In genomic region chr6:70380259-70380658, GRCh38 we compare ENCODE assay signal across 13 cellular contexts. TPM values are rescaled to one million over a fixed set of nuclear protein-coding genes. Genes with fewer than 3 reads are reported as not detected.
DNase-seq lines count a peak whose midpoint lies in the region; ATAC-seq, FAIRE-seq and TF ChIP-seq lines count a peak whose summit lies in the region.
"Had no signal": no experiment of that assay in that cellular context is flagged by ENCODE, and none has a peak within 500 bp of the region (broad histone marks: within the 10 kb centered on the region; RNA-seq: fewer than 3 reads in every experiment).

No MANE protein-coding gene starts in this region.

- peaks cover 17% of the 10 kb centered on the region; the same call in 1 of the 2 replicates for H3K4me1 ChIP-seq in HepG2 (ENCODE audit: insufficient read depth, low read length)
- H3K4me1 ChIP-seq in right lobe of liver, result no peaks in the 10 kb centered on the region
- H3K4me1 ChIP-seq in right atrium auricular region, result no peaks in the 10 kb centered on the region
- no peaks in the 10 kb centered on the region for H3K4me1 ChIP-seq in CD8-positive, alpha-beta memory T cell (ENCODE audit: insufficient read depth, low read length)

- BruUV-seq in HepG2 (replicated peaks; lab: Mats Ljungman, UMichigan), result no TSS peak

- no peak overlapping the region for H3K9ac ChIP-seq in HepG2 (ENCODE audit: insufficient read depth, low read depth, low read length)

- peak overlapping the region; percentile 54; the same call in 1 of the 2 replicates for H3K4me2 ChIP-seq in HepG2 (ENCODE audit: low read depth, low read length)

- no peak overlapping the region for H3K4me3 ChIP-seq in HepG2 (replicated peaks in 1 of 3; ENCODE audit: insufficient read depth in 1 of 3, low read depth in 2 of 3, low read length in 3 of 3)
- no peak overlapping the region for H3K4me3 ChIP-seq in right lobe of liver
- no peak overlapping the region for H3K4me3 ChIP-seq in right atrium auricular region
- H3K4me3 ChIP-seq in CD8-positive, alpha-beta memory T cell (ENCODE audit: low read length), result no peak overlapping the region

- no peaks in the 10 kb centered on the region for H3K4me1 Mint-ChIP-seq in CD8-positive, alpha-beta memory T cell

- TF ChIP-seq EP300 in HepG2 (IDR thresholded peaks at IDR 0.05; ENCODE audit: low read depth in 2 of 2, low read length in 2 of 2) (no peak), HepG2 (CRISPR knock-in tag; IDR thresholded peaks at IDR 0.05; ENCODE audit: borderline replicate concordance) (no peak)

- H3K9me3 ChIP-seq in HepG2 (ENCODE audit: low read length) (no peaks in the 10 kb centered on the region), right lobe of liver (no peaks in the 10 kb centered on the region), right atrium auricular region (no peaks in the 10 kb centered on the region)
- no peaks in the 10 kb centered on the region for H3K9me3 ChIP-seq in CD8-positive, alpha-beta memory T cell (ENCODE audit: low read length)

- no peak overlapping the region for H3K27ac Mint-ChIP-seq in CD8-positive, alpha-beta memory T cell
- H3K27ac Mint-ChIP-seq: activated CD8-positive, alpha-beta T cell treated with anti-CD3 and anti-CD28 coated beads for 36 hours; activated naive CD4-positive, alpha-beta T cell treated with anti-CD3 and anti-CD28 coated beads, Interleukin-2, amount 50 U/mL, for 72 hours had no signal

- TF ChIP-seq POLR2A in HepG2 (IDR thresholded peaks at IDR 0.05; ENCODE audit: insufficient read depth in 1 of 2, low read depth in 2 of 2, low read length in 2 of 2) (no peak), right lobe of liver (IDR thresholded peaks at IDR 0.05) (no peak)

- DNase-seq in HepG2 (ENCODE audit: low spot score) (no peak), right lobe of liver (no peak), right atrium auricular region (ENCODE audit: low spot score) (no peak), NCI-H2107 (lab: John Stamatoyannopoulos, UW) (no peak), hypothalamus (lab: John Stamatoyannopoulos, UW) (no peak)
- no peak for DNase-seq in CD8-positive, alpha-beta memory T cell
- DNase-seq: activated CD8-positive, alpha-beta T cell treated with anti-CD3 and anti-CD28 coated beads for 36 hours; NCI-H1105 treated with DMSO at 0.1 percent for 48 hours had no signal

- FAIRE-seq in HepG2 (lab: Jason Lieb, UNC), result no peak
- FAIRE-seq: islet of Langerhans had no signal

- POLR2A ChIA-PET in HepG2 (lab: Yijun Ruan, JAX), result no interaction called here
- POLR2A ChIA-PET in CD8-positive, alpha-beta memory T cell (lab: Charles Lee), result no interaction called here

- intact Hi-C loops in HepG2 (cut with micrococcal nuclease; ENCODE audit: unreplicated experiment), result no loop called here
- intact Hi-C loops in right lobe of liver (cut with DNase I), result no loop called here

- H3K36me3 ChIP-seq in HepG2 (replicated peaks in 1 of 2; ENCODE audit: control insufficient read depth in 1 of 2, insufficient read depth in 2 of 2, low read length in 2 of 2) (no peaks in the 10 kb centered on the region), right lobe of liver (no peaks in the 10 kb centered on the region), right atrium auricular region (no peaks in the 10 kb centered on the region)
- no peaks in the 10 kb centered on the region for H3K36me3 ChIP-seq in CD8-positive, alpha-beta memory T cell (ENCODE audit: insufficient read depth, low read length)

- CTCF ChIA-PET in HepG2 (lab: Yijun Ruan, JAX; ENCODE audit: low intra/inter-chr PET ratio, low total read pairs), result no interaction called here
- CTCF ChIA-PET in CD8-positive, alpha-beta memory T cell (lab: Charles Lee), result interaction anchor here (0.9 kb wide), 1 partner anchor 9 kb away, joined by 4 read pairs; no protein-coding TSS in a partner anchor

- in situ Hi-C loops in HepG2 (cut with HindIII; ENCODE audit: extremely low pct_ligation_motif_present, low pct_unique_long_range_greater_than_20kb), result no loop called here

- peaks cover 0 to 3% (median 0%) of the 10 kb centered on the region in 5 donors for H3K9me3 Mint-ChIP-seq in CD8-positive, alpha-beta memory T cell
- H3K9me3 Mint-ChIP-seq: activated CD8-positive, alpha-beta T cell treated with anti-CD3 and anti-CD28 coated beads for 36 hours; activated naive CD4-positive, alpha-beta T cell treated with anti-CD3 and anti-CD28 coated beads, Interleukin-2, amount 50 U/mL, for 72 hours had no signal

- WGBS in HepG2 (ENCODE audit: low lambda C conversion rate), result 84% methylated on average over 5 of the region's 5 CpGs
- WGBS in right lobe of liver (ENCODE audit: insufficient coverage, low coverage, low lambda C conversion rate, missing lambda C conversion rate), result 87% methylated on average over 5 of the region's 5 CpGs

- TF ChIP-seq CTCF in HepG2 (CRISPR knock-in tag; IDR thresholded peaks at IDR 0.05) (no peak), right lobe of liver (IDR thresholded peaks at IDR 0.05) (no peak), right atrium auricular region (IDR thresholded peaks at IDR 0.05) (no peak)

- H3K27me3 Mint-ChIP-seq in CD8-positive, alpha-beta memory T cell, result peaks cover 4 to 25% of the 10 kb centered on the region in 2 donors

- H3K4me3 Mint-ChIP-seq in CD8-positive, alpha-beta memory T cell, result no peak overlapping the region
- H3K4me3 Mint-ChIP-seq: activated CD8-positive, alpha-beta T cell treated with anti-CD3 and anti-CD28 coated beads for 36 hours had no signal

- H3K27ac ChIP-seq in HepG2 (ENCODE audit: extremely low read length, insufficient read depth, low read length) (no peak overlapping the region), right lobe of liver (no peak overlapping the region), right atrium auricular region (no peak overlapping the region)
- no peak overlapping the region for H3K27ac ChIP-seq in CD8-positive, alpha-beta memory T cell (ENCODE audit: low read depth, low read length)
- H3K27ac ChIP-seq: 22Rv1 had no signal

- H3K79me2 ChIP-seq in HepG2 (ENCODE audit: insufficient read depth, low read length), result no peaks in the 10 kb centered on the region

- ATAC-seq in HepG2 (no peak), right lobe of liver (no peak), HG02588 (IDR thresholded peaks at IDR 0.05; ENCODE audit: unreplicated experiment) (peak; percentile 87), HG03342 (IDR thresholded peaks at IDR 0.05; ENCODE audit: unreplicated experiment) (peak; percentile 83)
- ATAC-seq: activated CD8-positive, alpha-beta T cell treated with anti-CD3 and anti-CD28 coated beads for 36 hours; activated naive CD4-positive, alpha-beta T cell treated with anti-CD3 and anti-CD28 coated beads, Interleukin-2, amount 50 U/mL, for 72 hours had no signal

- no peaks in the 10 kb centered on the region; a peak in 1 of 5 replicates for H3K27me3 ChIP-seq in HepG2 (ENCODE audit: control insufficient read depth in 1 of 2, insufficient read depth in 2 of 2, low read length in 2 of 2)
- no peaks in the 10 kb centered on the region for H3K27me3 ChIP-seq in right lobe of liver
- H3K27me3 ChIP-seq in right atrium auricular region, result no peaks in the 10 kb centered on the region
- H3K27me3 ChIP-seq in CD8-positive, alpha-beta memory T cell (ENCODE audit: insufficient read depth, low read length, poor library complexity, severe bottlenecking), result no peaks in the 10 kb centered on the region

- no peaks in the 10 kb centered on the region for H3K36me3 Mint-ChIP-seq in CD8-positive, alpha-beta memory T cell
- H3K36me3 Mint-ChIP-seq: activated naive CD4-positive, alpha-beta T cell treated with anti-CD3 and anti-CD28 coated beads, Interleukin-2, amount 50 U/mL, for 72 hours had no signal

- H4K20me1 ChIP-seq in HepG2 (ENCODE audit: insufficient read depth, low read length), result no peaks in the 10 kb centered on the region

- TF ChIP-seq RAD21 in HepG2 (CRISPR knock-in tag; IDR thresholded peaks at IDR 0.05), result no peak

- no peak overlapping the region for H2AFZ ChIP-seq in HepG2 (ENCODE audit: low read length)

TF ChIP-seq in HepG2, 621 proteins besides CTCF, POLR2A, EP300 and RAD21:
- no peak for TF ChIP-seq ZNF460 (CRISPR knock-in tag; IDR thresholded peaks at IDR 0.05; ENCODE audit: borderline replicate concordance)
- peak; percentile 53; the same call in 1 of the 2 replicates for TF ChIP-seq CREB1 (IDR thresholded peaks at IDR 0.05)
- TF ChIP-seq CREB1 (CRISPR knock-in tag; IDR thresholded peaks at IDR 0.05), result no peak

RNA-seq across cellular contexts. Expression of gene FAM135A, which starts 33.0 kb away (rescaled TPM):
- 26.9 and 32.9 TPM in 2 replicates for total RNA-seq in HepG2 (2016; rRNA removed; fragmentation: Illumina TruSeq; extraction: Trizol)
- 17.8 and 19.2 TPM in 2 replicates for total RNA-seq in HepG2 (2016; cell fraction: cytosol; rRNA removed; fragmentation: Illumina TruSeq; extraction: Trizol; ENCODE audit: low read depth)
- total RNA-seq in HepG2 (2016; cell fraction: insoluble cytoplasmic fraction; rRNA removed; fragmentation: Illumina TruSeq; extraction: Trizol), result 24.5 and 33.7 TPM in 2 replicates
- 22.1 and 25.4 TPM in 2 replicates for total RNA-seq in HepG2 (2016; cell fraction: membrane; rRNA removed; fragmentation: Illumina TruSeq; extraction: Trizol)
- 40.9 and 41.2 TPM in 2 replicates for total RNA-seq in HepG2 (2016; cell fraction: nucleus; rRNA removed; fragmentation: Illumina TruSeq; extraction: Trizol)
- 24.3 and 31.5 TPM in 2 replicates for polyA plus RNA-seq in HepG2 (2011; rRNA removed)
- 10.3 and 14.3 TPM in 2 replicates for polyA plus RNA-seq in HepG2 (2011; cell fraction: cytosol; rRNA removed)
- polyA plus RNA-seq in HepG2 (2011; cell fraction: nucleus; rRNA removed), result 19.3 and 22.2 TPM in 2 replicates
- polyA plus RNA-seq in HepG2 (2012), result 12.7 and 14.8 TPM in 2 replicates
- polyA plus RNA-seq in HepG2 (2016; cell fraction: cytosol; fragmentation: Illumina TruSeq; extraction: Trizol; ENCODE audit: low read depth), result 2.7 and 3.1 TPM in 2 replicates
- polyA plus RNA-seq in HepG2 (2016; cell fraction: insoluble cytoplasmic fraction; fragmentation: Illumina TruSeq; extraction: Trizol; ENCODE audit: low read depth), result 23.1 and 24.1 TPM in 2 replicates
- 6.4 and 6.7 TPM in 2 replicates for polyA plus RNA-seq in HepG2 (2016; cell fraction: membrane; fragmentation: Illumina TruSeq; extraction: Trizol; ENCODE audit: low read depth)
- 21.1 and 25.9 TPM in 2 replicates for polyA plus RNA-seq in HepG2 (2016; cell fraction: nucleus; fragmentation: Illumina TruSeq; extraction: Trizol; ENCODE audit: insufficient read depth, low read depth)
- 10.7 and 43.1 TPM in 2 replicates for polyA minus RNA-seq in HepG2 (2011; rRNA and poly(A)+ RNA removed; ENCODE audit: low replicate concordance)
- 26.6 and 32.6 TPM in 2 replicates for polyA minus RNA-seq in HepG2 (2011; cell fraction: cytosol; rRNA and poly(A)+ RNA removed)
- polyA minus RNA-seq in HepG2 (2011; cell fraction: nucleus; rRNA and poly(A)+ RNA removed), result 173 and 226 TPM in 2 replicates
- 10 to 100 TPM in 2 of 6 experiments, 1 to 10 TPM in 4; 3.9 to 17.0 (median 8.0) TPM for total RNA-seq in right lobe of liver
- total RNA-seq in right atrium auricular region, result 10 to 100 TPM; 19.5 TPM
- total RNA-seq in CD8-positive, alpha-beta memory T cell, result 1 to 10 TPM; 5.7 to 5.8 TPM
- polyA plus RNA-seq in CD8-positive, alpha-beta memory T cell, result 3.0 TPM

Comparison
In these comparisons a context has a peak if more than half of its experiments do, and no peak if none do; other contexts are left out.
1. ATAC-seq: peak in HG02588 (single experiment) and HG03342 (single experiment); none in HepG2 (single experiment) and right lobe of liver (0 of 4).